In the genomic region with DNA sequence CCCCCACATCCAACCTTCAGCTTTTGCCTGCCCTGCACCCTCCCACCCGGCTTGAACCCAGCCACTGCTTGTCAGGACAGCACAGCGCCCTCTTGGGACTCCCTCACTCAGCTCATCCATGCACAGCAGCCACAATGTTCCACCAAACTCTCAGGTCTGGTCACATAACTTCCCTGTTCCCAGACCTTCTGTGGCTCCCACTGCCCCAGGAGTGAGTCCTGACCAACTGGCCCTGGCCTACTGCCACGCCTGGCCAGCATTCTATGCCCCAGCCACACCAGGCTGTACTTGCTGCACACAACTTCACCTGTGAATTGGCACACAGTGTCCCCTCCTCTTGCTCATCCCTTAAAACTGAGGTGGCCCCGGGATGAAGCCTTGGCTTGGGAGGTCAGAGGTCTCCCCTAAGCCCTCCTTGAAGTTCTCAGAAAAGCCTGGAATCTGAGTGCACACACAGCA, we compare ENCODE assay signal across 9 cellular contexts. TPM values are rescaled to one million over a fixed set of nuclear protein-coding genes. Genes with fewer than 3 reads are reported as not detected.
A peak's percentile ranks its signal among the peaks of the same experiment; 100 is the strongest.
DNase-seq lines count a peak whose midpoint lies in the region; ATAC-seq and TF ChIP-seq lines count a peak whose summit lies in the region.
"Had no signal": no experiment of that assay in that cellular context is flagged by ENCODE, and none has a peak within 500 bp of the region (broad histone marks: within the 10 kb centered on the region; RNA-seq: fewer than 3 reads in every experiment).

No MANE protein-coding gene starts in this region.

- TF ChIP-seq CTCF in GM10266 (IDR thresholded peaks at IDR 0.05; ENCODE audit: control insufficient read depth, insufficient read depth, low read depth, missing control alignments) (peak; percentile 27), colonic mucosa (IDR thresholded peaks at IDR 0.05) (no peak)

- intact Hi-C loops in colonic mucosa (cut with DNase I) = loop anchor here (10.0 kb wide), 1 partner anchor 134 kb away; no protein-coding TSS in a partner anchor
- intact Hi-C loops in posterior cingulate gyrus (cut with DNase I) = no loop called here

- H3K4me3 ChIP-seq in H7 (ENCODE audit: insufficient read depth, low read depth, low read length) (no peak overlapping the region), colonic mucosa (no peak overlapping the region)

- no peak for ATAC-seq in GM21786 (IDR thresholded peaks at IDR 0.05; ENCODE audit: unreplicated experiment)

- H3K27me3 ChIP-seq in H7 (ENCODE audit: control insufficient read depth, insufficient read depth, low read length) (no peaks in the 10 kb centered on the region), colonic mucosa (no peaks in the 10 kb centered on the region)

- H3K4me1 ChIP-seq in colonic mucosa = no peaks in the 10 kb centered on the region

- H3K27ac ChIP-seq in colonic mucosa = no peak overlapping the region

- no peak overlapping the region for H3K9ac ChIP-seq in colonic mucosa (ENCODE audit: low read depth in 2 of 2, low read length in 2 of 2)

- DNase-seq in GM10266 (ENCODE audit: extremely low spot score) (peak; percentile 30), H7 (peak; percentile 71), colonic mucosa (peak; percentile 15), posterior cingulate gyrus (peak in 6 of 10 donors; percentile 1 to 72 (median 20)), hypothalamus (lab: John Stamatoyannopoulos, UW) (no peak), NCI-H524 treated with DMSO at 0.1 percent for 48 hours (lab: John Stamatoyannopoulos, UW) (no peak)
- DNase-seq: EL, NCI-H510A had no signal

- H3K36me3 ChIP-seq in H7 (replicated peaks; ENCODE audit: control insufficient read depth, insufficient read depth, low read length) (peaks cover 69% of the 10 kb centered on the region), colonic mucosa (peaks cover 14% of the 10 kb centered on the region)

- H3K9me3 ChIP-seq in colonic mucosa = no peaks in the 10 kb centered on the region

RNA-seq across cellular contexts. Expression of gene PLXNB1, which starts 21.0 kb away (rescaled TPM):
- total RNA-seq in H7 (2014; rRNA removed; shearing (Covaris generic)) = 46.5 and 65.7 TPM in 2 replicates
- 100 to 1,000 TPM in 1 of 2 donors, 10 to 100 TPM in 1; 70.6 to 131 TPM for total RNA-seq in colonic mucosa

RNA-seq across cellular contexts. Expression of gene CCDC51, which starts 31.1 kb away (rescaled TPM):
- total RNA-seq in H7 (2014; rRNA removed; shearing (Covaris generic)) = 51.4 and 59.1 TPM in 2 replicates
- total RNA-seq in colonic mucosa = 10 to 100 TPM; 11.8 to 21.5 TPM

RNA-seq across cellular contexts. Expression of gene TMA7, which starts 31.2 kb away (rescaled TPM):
- total RNA-seq in H7 (2014; rRNA removed; shearing (Covaris generic)) = 222 and 264 TPM in 2 replicates
- total RNA-seq in colonic mucosa = 100 to 1,000 TPM; 185 to 259 TPM

RNA-seq across cellular contexts. Expression of gene FBXW12, which starts 36.8 kb away (rescaled TPM):
- total RNA-seq in H7 (2014; rRNA removed; shearing (Covaris generic)) = 0.07 and 0.67 TPM in 2 replicates
- total RNA-seq in colonic mucosa = not detected

RNA-seq across cellular contexts. Expression of gene ATRIP, which starts 37.7 kb away (rescaled TPM):
- 13.4 and 18.5 TPM in 2 replicates for total RNA-seq in H7 (2014; rRNA removed; shearing (Covaris generic))
- total RNA-seq in colonic mucosa = 1 to 10 TPM; 3.2 to 8.6 TPM

Comparison
In these comparisons a context has a peak if more than half of its experiments do, and no peak if none do; other contexts are left out.
1. DNase-seq: peak in GM10266 (single experiment), H7 (single experiment), colonic mucosa (single experiment) and posterior cingulate gyrus (6 of 10); none in hypothalamus (0 of 51) and NCI-H524 treated with DMSO at 0.1 percent for 48 hours (single experiment).